ENCODE assay signal across 2 cellular contexts in genomic region chr17:57016066-57016763, GRCh38.
TF ChIP-seq lines count a peak whose summit lies in the region.

No MANE protein-coding gene starts in this region.

TF ChIP-seq in SK-N-SH, 30 proteins besides CTCF, POLR2A, EP300 and RAD21:
- TF ChIP-seq FOXJ3 (CRISPR knock-in tag; IDR thresholded peaks at IDR 0.05) (no peak), RXRA (IDR thresholded peaks at IDR 0.05; ENCODE audit: borderline replicate concordance, low read depth) (no peak), GATA2 (CRISPR knock-in tag; IDR thresholded peaks at IDR 0.05) (no peak), REST (IDR thresholded peaks at IDR 0.05; ENCODE audit: low read depth, low read length) (no peak)
- TF ChIP-seq, protein P1, sequence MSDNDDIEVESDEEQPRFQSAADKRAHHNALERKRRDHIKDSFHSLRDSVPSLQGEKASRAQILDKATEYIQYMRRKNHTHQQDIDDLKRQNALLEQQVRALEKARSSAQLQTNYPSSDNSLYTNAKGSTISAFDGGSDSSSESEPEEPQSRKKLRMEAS (IDR thresholded peaks at IDR 0.05; ENCODE audit: low read depth): no peak

TF ChIP-seq in SK-N-SH treated with all-trans-retinoic acid at 6 μM for 48 hours, 23 proteins besides CTCF, POLR2A, EP300 and RAD21:
- TF ChIP-seq ZFP30 (CRISPR knock-in tag; IDR thresholded peaks at IDR 0.05) (no peak), ZNF70 (CRISPR knock-in tag; IDR thresholded peaks at IDR 0.05) (no peak), ZFP3 (CRISPR knock-in tag; IDR thresholded peaks at IDR 0.05) (no peak), ZNF565 (CRISPR knock-in tag; conservative IDR thresholded peaks at IDR 0.05; ENCODE audit: low read depth) (no peak), SNAI2 (CRISPR knock-in tag; IDR thresholded peaks at IDR 0.05) (no peak), ISL1 (CRISPR knock-in tag; IDR thresholded peaks at IDR 0.05) (no peak), PPARA (CRISPR knock-in tag; IDR thresholded peaks at IDR 0.05; ENCODE audit: borderline replicate concordance) (no peak), POU6F1 (CRISPR knock-in tag; IDR thresholded peaks at IDR 0.05; ENCODE audit: borderline replicate concordance, low read depth) (no peak), ZC3H10 (CRISPR knock-in tag; IDR thresholded peaks at IDR 0.05) (no peak), TCF4 (CRISPR knock-in tag; IDR thresholded peaks at IDR 0.05; ENCODE audit: borderline replicate concordance) (no peak), CSDC2 (CRISPR knock-in tag; IDR thresholded peaks at IDR 0.05) (no peak), RARB (CRISPR knock-in tag; IDR thresholded peaks at IDR 0.05) (no peak), BACH2 (CRISPR knock-in tag; IDR thresholded peaks at IDR 0.05; ENCODE audit: borderline replicate concordance) (no peak)
- TF ChIP-seq, protein P2, sequence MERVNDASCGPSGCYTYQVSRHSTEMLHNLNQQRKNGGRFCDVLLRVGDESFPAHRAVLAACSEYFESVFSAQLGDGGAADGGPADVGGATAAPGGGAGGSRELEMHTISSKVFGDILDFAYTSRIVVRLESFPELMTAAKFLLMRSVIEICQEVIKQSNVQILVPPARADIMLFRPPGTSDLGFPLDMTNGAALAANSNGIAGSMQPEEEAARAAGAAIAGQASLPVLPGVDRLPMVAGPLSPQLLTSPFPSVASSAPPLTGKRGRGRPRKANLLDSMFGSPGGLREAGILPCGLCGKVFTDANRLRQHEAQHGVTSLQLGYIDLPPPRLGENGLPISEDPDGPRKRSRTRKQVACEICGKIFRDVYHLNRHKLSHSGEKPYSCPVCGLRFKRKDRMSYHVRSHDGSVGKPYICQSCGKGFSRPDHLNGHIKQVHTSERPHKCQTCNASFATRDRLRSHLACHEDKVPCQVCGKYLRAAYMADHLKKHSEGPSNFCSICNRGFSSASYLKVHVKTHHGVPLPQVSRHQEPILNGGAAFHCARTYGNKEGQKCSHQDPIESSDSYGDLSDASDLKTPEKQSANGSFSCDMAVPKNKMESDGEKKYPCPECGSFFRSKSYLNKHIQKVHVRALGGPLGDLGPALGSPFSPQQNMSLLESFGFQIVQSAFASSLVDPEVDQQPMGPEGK (CRISPR knock-in tag; IDR thresholded peaks at IDR 0.05; ENCODE audit: borderline replicate concordance): no peak
